Comparison of ENCODE assay signal across 13 cellular contexts in the genomic region with DNA sequence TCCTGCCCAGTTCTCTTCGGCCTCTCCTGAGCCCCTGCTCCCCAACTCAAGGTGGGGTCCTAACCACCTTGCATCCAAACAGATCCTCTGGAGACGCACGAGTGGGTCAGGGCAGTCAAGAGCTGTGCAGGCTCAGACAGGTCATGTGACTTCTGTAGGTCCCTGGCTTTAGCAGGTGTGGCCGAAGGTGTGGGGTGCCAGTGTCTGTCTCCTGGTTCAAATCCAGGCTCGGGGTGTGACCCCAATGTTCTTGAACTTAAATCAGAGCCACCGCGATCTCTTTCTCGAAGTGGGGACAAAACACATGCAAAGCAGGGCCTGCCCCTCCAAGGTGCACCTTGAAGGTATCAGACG. TPM values are rescaled to one million over a fixed set of nuclear protein-coding genes. Genes with fewer than 3 reads are reported as not detected.
DNase-seq lines count a peak whose midpoint lies in the region; ATAC-seq and TF ChIP-seq lines count a peak whose summit lies in the region.
"Had no signal": no experiment of that assay in that cellular context is flagged by ENCODE, and none has a peak within 500 bp of the region (broad histone marks: within the 10 kb centered on the region; RNA-seq: fewer than 3 reads in every experiment).

No MANE protein-coding gene starts in this region.

- H3K9me3 ChIP-seq in cardiac muscle cell (ENCODE audit: low read depth) (no peaks in the 10 kb centered on the region), parathyroid adenoma (ENCODE audit: control insufficient read depth, low read length) (no peaks in the 10 kb centered on the region)

- H3K4me1 Mint-ChIP-seq in glutamatergic neuron (ENCODE audit: low read depth, unreplicated experiment), result peaks cover 45% of the 10 kb centered on the region
- H3K4me1 Mint-ChIP-seq in activated T-helper 2 cell treated with anti-CD3 and anti-CD28 coated beads, Interferon-gamma antibody, Interleukin-2, Interleukin-4, amounts not matched to agents 10 μg/mL and 5 μg/mL and 100 μg/mL, durations not matched to agents 14 hours and 24 hours and 36 hours (ENCODE audit: low read depth), result peaks cover 12% of the 10 kb centered on the region

- H3K4me3 Mint-ChIP-seq in glutamatergic neuron (ENCODE audit: unreplicated experiment), result peak overlapping the region; percentile 36
- H3K4me3 Mint-ChIP-seq in activated T-helper 2 cell treated with anti-CD3 and anti-CD28 coated beads, Interferon-gamma antibody, Interleukin-2, Interleukin-4, amounts not matched to agents 10 μg/mL and 5 μg/mL and 100 μg/mL, durations not matched to agents 14 hours and 24 hours and 36 hours (ENCODE audit: low read depth), result no peak overlapping the region
- H3K4me3 Mint-ChIP-seq: activated CD8-positive, alpha-beta memory T cell treated with anti-CD3 and anti-CD28 coated beads, Interleukin-2, amount 10 ng/mL, durations not matched to agents 7 days and 5 days; activated naive CD8-positive, alpha-beta T cell had no signal

- H3K27me3 Mint-ChIP-seq in glutamatergic neuron (ENCODE audit: unreplicated experiment), result peaks cover 6% of the 10 kb centered on the region
- H3K27me3 Mint-ChIP-seq in activated T-helper 2 cell treated with anti-CD3 and anti-CD28 coated beads, Interferon-gamma antibody, Interleukin-2, Interleukin-4, amounts not matched to agents 10 μg/mL and 5 μg/mL and 100 μg/mL, durations not matched to agents 14 hours and 24 hours and 36 hours (ENCODE audit: low read depth), result no peaks in the 10 kb centered on the region
- H3K27me3 Mint-ChIP-seq: activated CD8-positive, alpha-beta memory T cell treated with anti-CD3 and anti-CD28 coated beads, Interleukin-2, amount 10 ng/mL, durations not matched to agents 7 days and 5 days; activated naive CD8-positive, alpha-beta T cell had no signal

- no peak overlapping the region for H3K4me2 ChIP-seq in parathyroid adenoma (ENCODE audit: low read length)

- H3K4me1 ChIP-seq in cardiac muscle cell (ENCODE audit: low read depth), result peaks cover 53% of the 10 kb centered on the region
- H3K4me1 ChIP-seq in parathyroid adenoma, result peaks cover 21% of the 10 kb centered on the region
- H3K4me1 ChIP-seq in urinary bladder (ENCODE audit: insufficient read depth), result peaks cover 1% of the 10 kb centered on the region

- H3K4me3 ChIP-seq in cardiac muscle cell, result no peak overlapping the region
- no peak overlapping the region for H3K4me3 ChIP-seq in parathyroid adenoma (ENCODE audit: low read depth, low read length)
- no peak overlapping the region for H3K4me3 ChIP-seq in urinary bladder (ENCODE audit: low read depth, low read length)

- intact Hi-C loops in cardiac septum (cut with DNase I), result no loop called here
- intact Hi-C loops in activated T-helper 2 cell treated with anti-CD3 and anti-CD28 coated beads, Interferon-gamma antibody, Interleukin-2, Interleukin-4, amounts not matched to agents 10 μg/mL and 5 μg/mL and 100 μg/mL, durations not matched to agents 14 hours and 24 hours and 36 hours (cut with micrococcal nuclease), result no loop called here

- H3K9me3 Mint-ChIP-seq in glutamatergic neuron (ENCODE audit: unreplicated experiment), result no peaks in the 10 kb centered on the region
- H3K9me3 Mint-ChIP-seq in activated T-helper 2 cell treated with anti-CD3 and anti-CD28 coated beads, Interferon-gamma antibody, Interleukin-2, Interleukin-4, amounts not matched to agents 10 μg/mL and 5 μg/mL and 100 μg/mL, durations not matched to agents 14 hours and 24 hours and 36 hours, result no peaks in the 10 kb centered on the region

- DNase-seq in cardiac muscle cell (ENCODE audit: low read depth in 1 of 2, low spot score in 1 of 2) (no peak), cardiac septum (ENCODE audit: low spot score) (no peak), glutamatergic neuron (no peak), activated gamma-delta T cell (lab: John Stamatoyannopoulos, UW) (no peak)
- no peak for DNase-seq in activated T-helper 2 cell treated with anti-CD3 and anti-CD28 coated beads, Interferon-gamma antibody, Interleukin-2, Interleukin-4, amounts not matched to agents 10 μg/mL and 5 μg/mL and 100 μg/mL, durations not matched to agents 14 hours and 24 hours and 36 hours (ENCODE audit: low spot score)
- DNase-seq: activated CD8-positive, alpha-beta memory T cell treated with anti-CD3 and anti-CD28 coated beads, Interleukin-2, amount 10 ng/mL, durations not matched to agents 7 days and 5 days; mammary epithelial cell; NCI-H226 had no signal

- ATAC-seq in HG03469 (IDR thresholded peaks at IDR 0.05; ENCODE audit: unreplicated experiment), result no peak
- ATAC-seq: activated CD8-positive, alpha-beta memory T cell treated with anti-CD3 and anti-CD28 coated beads, Interleukin-2, amount 10 ng/mL, durations not matched to agents 7 days and 5 days; Panc1 had no signal

- H2AFZ ChIP-seq in parathyroid adenoma, result no peak overlapping the region

- 78% methylated on average over 9 of the region's 9 CpGs for WGBS in urinary bladder

- H3K27ac Mint-ChIP-seq in glutamatergic neuron (ENCODE audit: unreplicated experiment), result peak overlapping the region; percentile 33
- no peak overlapping the region for H3K27ac Mint-ChIP-seq in activated T-helper 2 cell treated with anti-CD3 and anti-CD28 coated beads, Interferon-gamma antibody, Interleukin-2, Interleukin-4, amounts not matched to agents 10 μg/mL and 5 μg/mL and 100 μg/mL, durations not matched to agents 14 hours and 24 hours and 36 hours
- H3K27ac Mint-ChIP-seq: activated CD8-positive, alpha-beta memory T cell treated with anti-CD3 and anti-CD28 coated beads, Interleukin-2, amount 10 ng/mL, durations not matched to agents 7 days and 5 days; activated naive CD8-positive, alpha-beta T cell had no signal

- no peaks in the 10 kb centered on the region for H3K27me3 ChIP-seq in cardiac muscle cell
- H3K27me3 ChIP-seq in parathyroid adenoma (ENCODE audit: control insufficient read depth, insufficient read depth, low read length), result no peaks in the 10 kb centered on the region

- H3K27ac ChIP-seq in cardiac muscle cell, result peak overlapping the region; percentile 86
- peak overlapping the region; percentile 54 for H3K27ac ChIP-seq in parathyroid adenoma
- peak overlapping the region; percentile 73 for H3K27ac ChIP-seq in urinary bladder (ENCODE audit: low read depth)

- no peaks in the 10 kb centered on the region for H3K36me3 ChIP-seq in cardiac muscle cell
- no peaks in the 10 kb centered on the region for H3K36me3 ChIP-seq in parathyroid adenoma (ENCODE audit: control insufficient read depth, insufficient read depth, low read length)
- H3K36me3 ChIP-seq in urinary bladder (ENCODE audit: insufficient read depth), result no peaks in the 10 kb centered on the region

- TF ChIP-seq CTCF in cardiac muscle cell (IDR thresholded peaks at IDR 0.05; ENCODE audit: low read depth, low read length) (no peak), glutamatergic neuron (IDR thresholded peaks at IDR 0.05; ENCODE audit: partially characterized antibody, unreplicated experiment) (no peak), parathyroid adenoma (IDR thresholded peaks at IDR 0.05) (no peak)

- no peaks in the 10 kb centered on the region for H3K36me3 Mint-ChIP-seq in glutamatergic neuron (ENCODE audit: unreplicated experiment)
- H3K36me3 Mint-ChIP-seq in activated T-helper 2 cell treated with anti-CD3 and anti-CD28 coated beads, Interferon-gamma antibody, Interleukin-2, Interleukin-4, amounts not matched to agents 10 μg/mL and 5 μg/mL and 100 μg/mL, durations not matched to agents 14 hours and 24 hours and 36 hours (ENCODE audit: low read depth), result peaks cover 17% of the 10 kb centered on the region
- H3K36me3 Mint-ChIP-seq: activated CD8-positive, alpha-beta memory T cell treated with anti-CD3 and anti-CD28 coated beads, Interleukin-2, amount 10 ng/mL, durations not matched to agents 7 days and 5 days had no signal

- H3K79me2 ChIP-seq in parathyroid adenoma, result peaks cover 52% of the 10 kb centered on the region

- no peak overlapping the region for H3K9ac ChIP-seq in parathyroid adenoma

RNA-seq across cellular contexts. Expression of a gene that starts 27.4 kb away (rescaled TPM):
- total RNA-seq in cardiac muscle cell (43.8 and 59.1 TPM in 2 replicates), cardiac septum (55.8 TPM), glutamatergic neuron (ENCODE audit: unreplicated experiment) (36.1 TPM), urinary bladder (32.5 TPM)
- polyA plus RNA-seq in cardiac muscle cell (42.4 and 57.8 TPM in 2 replicates), urinary bladder (121 TPM)
- total RNA-seq in activated T-helper 2 cell treated with anti-CD3 and anti-CD28 coated beads, Interferon-gamma antibody, Interleukin-2, Interleukin-4, amounts not matched to agents 10 μg/mL and 5 μg/mL and 100 μg/mL, durations not matched to agents 14 hours and 24 hours and 36 hours, result 94.1 and 97.0 TPM in 2 replicates
